Comparison of ENCODE assay signal across 10 cellular contexts in genomic region chr17:73293480-73293911, GRCh38. TPM values are rescaled to one million over a fixed set of nuclear protein-coding genes. Genes with fewer than 3 reads are reported as not detected.
DNase-seq lines count a peak whose midpoint lies in the region; ATAC-seq and TF ChIP-seq lines count a peak whose summit lies in the region.
"Had no signal": no experiment of that assay in that cellular context is flagged by ENCODE, and none has a peak within 500 bp of the region (broad histone marks: within the 10 kb centered on the region; RNA-seq: fewer than 3 reads in every experiment).

No MANE protein-coding gene starts in this region.

- peak overlapping the region; percentile 73 to 84 (median 79) for H3K27ac ChIP-seq in esophagus muscularis mucosa (replicated peaks in 1 of 4)

- TF ChIP-seq CTCF in esophagus muscularis mucosa (IDR thresholded peaks at IDR 0.05) = no peak

- H3K4me1 Mint-ChIP-seq in activated naive CD8-positive, alpha-beta T cell treated with anti-CD3 and anti-CD28 coated beads, Interleukin-2, amount 50 U/mL, for 24 hours = peaks cover 20% of the 10 kb centered on the region

- TF ChIP-seq POLR2A in esophagus muscularis mucosa (IDR thresholded peaks at IDR 0.05; ENCODE audit: low read depth) = no peak

- no peaks in the 10 kb centered on the region for H3K36me3 Mint-ChIP-seq in activated naive CD8-positive, alpha-beta T cell treated with anti-CD3 and anti-CD28 coated beads, Interleukin-2, amount 50 U/mL, for 24 hours (ENCODE audit: low read depth)

- no peak overlapping the region for H3K27ac Mint-ChIP-seq in activated naive CD8-positive, alpha-beta T cell treated with anti-CD3 and anti-CD28 coated beads, Interleukin-2, amount 50 U/mL, for 24 hours

- H3K9me3 ChIP-seq in esophagus muscularis mucosa (no peaks in the 10 kb centered on the region), mucosa of stomach (ENCODE audit: control insufficient read depth, low read length) (no peaks in the 10 kb centered on the region)

- DNase-seq in Right ventricle myocardium inferior (ENCODE audit: missing footprints) = peak; percentile 80
- DNase-seq in cardiac septum (ENCODE audit: low spot score) = no peak
- DNase-seq in esophagus muscularis mucosa (ENCODE audit: extremely low spot score) = no peak
- DNase-seq in stimulated activated naive CD8-positive, alpha-beta T cell treated with anti-CD3 and anti-CD28 coated beads, Interleukin-15, Interleukin-2, amounts not matched to agents 100 U/mL and 50 U/mL, for 24 hours = no peak
- no peak for DNase-seq in activated naive CD8-positive, alpha-beta T cell treated with anti-CD3 and anti-CD28 coated beads, Interleukin-2, amount 50 U/mL, for 24 hours
- DNase-seq in HuH-7.5 (ENCODE audit: low spot score) = no peak
- DNase-seq: glutamatergic neuron had no signal

- intact Hi-C loops in Right ventricle myocardium inferior (cut with DNase I) = loop anchor here (2.0 kb wide), 1 partner anchor 15 kb away; no protein-coding TSS in a partner anchor
- intact Hi-C loops in cardiac septum (cut with DNase I) = no loop called here
- intact Hi-C loops in esophagus muscularis mucosa (cut with DNase I) = no loop called here

- H3K36me3 ChIP-seq in esophagus muscularis mucosa = no peaks in the 10 kb centered on the region
- no peaks in the 10 kb centered on the region for H3K36me3 ChIP-seq in mucosa of stomach (ENCODE audit: control insufficient read depth, insufficient read depth, low read length)

- peak overlapping the region; percentile 61 for H3K9ac ChIP-seq in mucosa of stomach (ENCODE audit: low read length)

- ATAC-seq in Right ventricle myocardium inferior = peak; percentile 56
- ATAC-seq in stimulated activated naive CD8-positive, alpha-beta T cell treated with anti-CD3 and anti-CD28 coated beads, Interleukin-15, Interleukin-2, amounts not matched to agents 100 U/mL and 50 U/mL, for 24 hours = no peak
- no peak for ATAC-seq in activated naive CD8-positive, alpha-beta T cell treated with anti-CD3 and anti-CD28 coated beads, Interleukin-2, amount 50 U/mL, for 24 hours
- no peak for ATAC-seq in HG02970 (IDR thresholded peaks at IDR 0.05; ENCODE audit: low FRiP score, unreplicated experiment)

- H3K4me1 ChIP-seq in esophagus muscularis mucosa (peaks cover 80 to 91% (median 84%) of the 10 kb centered on the region in 4 donors), mucosa of stomach (ENCODE audit: control insufficient read depth, insufficient read depth, low read length) (peaks cover 75% of the 10 kb centered on the region)

- H3K4me3 ChIP-seq in esophagus muscularis mucosa (no peak overlapping the region), mucosa of stomach (ENCODE audit: low read length) (no peak overlapping the region)

- 40% methylated on average over 7 of the region's 9 CpGs for WGBS in esophagus muscularis mucosa

- TF ChIP-seq EP300 in esophagus muscularis mucosa (IDR thresholded peaks at IDR 0.05) = no peak

- H3K27me3 Mint-ChIP-seq in activated naive CD8-positive, alpha-beta T cell treated with anti-CD3 and anti-CD28 coated beads, Interleukin-2, amount 50 U/mL, for 24 hours = peaks cover 4% of the 10 kb centered on the region

- H3K4me3 Mint-ChIP-seq in activated naive CD8-positive, alpha-beta T cell treated with anti-CD3 and anti-CD28 coated beads, Interleukin-2, amount 50 U/mL, for 24 hours = no peak overlapping the region

- no peaks in the 10 kb centered on the region for H3K9me3 Mint-ChIP-seq in activated naive CD8-positive, alpha-beta T cell treated with anti-CD3 and anti-CD28 coated beads, Interleukin-2, amount 50 U/mL, for 24 hours

- H3K27me3 ChIP-seq in esophagus muscularis mucosa (no peaks in the 10 kb centered on the region), mucosa of stomach (ENCODE audit: control insufficient read depth, insufficient read depth, low read length) (no peaks in the 10 kb centered on the region)

RNA-seq across cellular contexts. Expression of gene CDC42EP4, which starts 18.3 kb away (rescaled TPM):
- total RNA-seq in Right ventricle myocardium inferior (58.8 TPM), cardiac septum (41.3 TPM), esophagus muscularis mucosa (100 to 1,000 TPM in 2 of 4 donors, 10 to 100 TPM in 2; 48.6 to 129 (median 104) TPM)

RNA-seq across cellular contexts. Expression of gene CPSF4L, which starts 31.8 kb away (rescaled TPM):
- total RNA-seq in Right ventricle myocardium inferior (not detected), cardiac septum (not detected), esophagus muscularis mucosa (not detected)
- total RNA-seq: activated CD8-positive, alpha-beta memory T cell treated with anti-CD3 and anti-CD28 coated beads for 36 hours had no signal
